In genomic region chr3:64086479-64086878, GRCh38 we compare ENCODE assay signal across 33 cellular contexts.
"Had no signal": no experiment of that assay in that cellular context is flagged by ENCODE, and none has a peak within 500 bp of the region (broad histone marks: within the 10 kb centered on the region; RNA-seq: fewer than 3 reads in every experiment).

No MANE protein-coding gene starts in this region.

- H3K9me3 Mint-ChIP-seq: activated CD4-positive, alpha-beta memory T cell treated with anti-CD3 and anti-CD28 coated beads, Interleukin-2, amount 10 ng/mL, durations not matched to agents 7 days and 5 days; activated CD4-positive, alpha-beta T cell treated with anti-CD3 and anti-CD28 coated beads, Interleukin-2, amount 10 ng/mL, durations not matched to agents 24 days and 14 days; activated naive CD4-positive, alpha-beta T cell treated with anti-CD3 and anti-CD28 coated beads, Interleukin-2, amount 10 ng/mL, durations not matched to agents 7 days and 5 days; activated naive CD8-positive, alpha-beta T cell treated with anti-CD3 and anti-CD28 coated beads, Interleukin-2, amount 10 ng/mL, durations not matched to agents 7 days and 5 days; activated T-cell treated with anti-CD3 and anti-CD28 coated beads, Interleukin-2, amount 50 U/mL, for 24 hours; stimulated activated memory B cell treated with anti-CD40 and anti-IgM and Interleukin-4, amounts not matched to agents 10 μg/mL and 1 μg/mL and 100 μg/mL, for 72 hours; stimulated activated naive CD8-positive, alpha-beta T cell treated with anti-CD3 and anti-CD28 coated beads, Interleukin-15, amount 100 ng/mL, for 72 hours; T-helper 2 cell treated with Interferon-gamma antibody and Interleukin-4, amounts not matched to agents 5 μg/mL and 100 μg/mL, for 36 hours had no signal

- H3K4me3 ChIP-seq: ascending aorta, cardiac muscle cell, colonic mucosa, gastrocnemius medialis, hepatocyte, skin epidermis, upper lobe of right lung had no signal

- H3K27me3 ChIP-seq: ascending aorta, cardiac muscle cell, colonic mucosa, gastrocnemius medialis, hepatocyte, upper lobe of right lung had no signal

- H3K27me3 Mint-ChIP-seq: brain; stimulated activated memory B cell treated with anti-CD40 and anti-IgM and Interleukin-4, amounts not matched to agents 10 μg/mL and 1 μg/mL and 100 μg/mL, for 72 hours had no signal

- H3K4me2 ChIP-seq: hepatocyte had no signal

- H3K36me3 Mint-ChIP-seq: activated naive CD4-positive, alpha-beta T cell treated with anti-CD3 and anti-CD28 coated beads, Interleukin-2, amount 10 ng/mL, durations not matched to agents 7 days and 5 days; activated naive CD8-positive, alpha-beta T cell treated with anti-CD3 and anti-CD28 coated beads, Interleukin-2, amount 10 ng/mL, durations not matched to agents 7 days and 5 days; brain; natural killer cell; stimulated activated memory B cell treated with anti-CD40 and anti-IgM and Interleukin-4, amounts not matched to agents 10 μg/mL and 1 μg/mL and 100 μg/mL, for 72 hours had no signal

- H3K27ac ChIP-seq: ascending aorta, cardiac muscle cell, colonic mucosa, gastrocnemius medialis, hepatocyte, skin epidermis, upper lobe of right lung, WERI-Rb-1 had no signal

- H3K4me1 Mint-ChIP-seq: activated CD4-positive, alpha-beta memory T cell treated with anti-CD3 and anti-CD28 coated beads, Interleukin-2, amount 10 ng/mL, durations not matched to agents 7 days and 5 days; activated CD4-positive, alpha-beta T cell treated with anti-CD3 and anti-CD28 coated beads, Interleukin-2, amount 10 ng/mL, durations not matched to agents 24 days and 14 days; activated naive CD4-positive, alpha-beta T cell treated with anti-CD3 and anti-CD28 coated beads, Interleukin-2, amount 10 ng/mL, durations not matched to agents 7 days and 5 days; activated naive CD8-positive, alpha-beta T cell treated with anti-CD3 and anti-CD28 coated beads, Interleukin-2, amount 10 ng/mL, durations not matched to agents 7 days and 5 days; natural killer cell; stimulated activated naive CD8-positive, alpha-beta T cell treated with anti-CD3 and anti-CD28 coated beads, Interleukin-15, amount 100 ng/mL, for 72 hours had no signal

- H3K4me1 ChIP-seq: ascending aorta, colonic mucosa, gastrocnemius medialis had no signal

- H3K27ac Mint-ChIP-seq: activated CD4-positive, alpha-beta memory T cell treated with anti-CD3 and anti-CD28 coated beads, Interleukin-2, amount 10 ng/mL, durations not matched to agents 7 days and 5 days; activated CD4-positive, alpha-beta T cell treated with anti-CD3 and anti-CD28 coated beads, Interleukin-2, amount 10 ng/mL, durations not matched to agents 24 days and 14 days; activated naive CD4-positive, alpha-beta T cell treated with anti-CD3 and anti-CD28 coated beads, Interleukin-2, amount 10 ng/mL, durations not matched to agents 7 days and 5 days; activated naive CD8-positive, alpha-beta T cell treated with anti-CD3 and anti-CD28 coated beads, Interleukin-2, amount 10 ng/mL, durations not matched to agents 7 days and 5 days; activated T-cell treated with anti-CD3 and anti-CD28 coated beads, Interleukin-2, amount 50 U/mL, for 24 hours; natural killer cell; progenitor cell of endocrine pancreas; stimulated activated memory B cell treated with anti-CD40 and anti-IgM and Interleukin-4, amounts not matched to agents 10 μg/mL and 1 μg/mL and 100 μg/mL, for 72 hours; stimulated activated naive CD8-positive, alpha-beta T cell treated with anti-CD3 and anti-CD28 coated beads, Interleukin-15, amount 100 ng/mL, for 72 hours; T-helper 2 cell treated with Interferon-gamma antibody and Interleukin-4, amounts not matched to agents 5 μg/mL and 100 μg/mL, for 36 hours had no signal

- H3K36me3 ChIP-seq: ascending aorta, cardiac muscle cell, colonic mucosa, gastrocnemius medialis, upper lobe of right lung, WERI-Rb-1 had no signal

- DNase-seq: activated CD4-positive, alpha-beta memory T cell treated with anti-CD3 and anti-CD28 coated beads, Interleukin-2, amount 10 ng/mL, durations not matched to agents 7 days and 5 days; activated CD4-positive, alpha-beta T cell treated with anti-CD3 and anti-CD28 coated beads, Interleukin-2, amount 10 ng/mL, durations not matched to agents 24 days and 14 days; activated CD4-positive, CD25-positive, alpha-beta regulatory T cell treated with anti-CD3 and anti-CD28 coated beads, Interleukin-2, amount 50 U/mL, for 72 hours; activated CD8-positive, alpha-beta memory T cell treated with anti-CD3 and anti-CD28 coated beads, Interleukin-2, amount 50 U/mL, for 48 hours; activated gamma-delta T cell; activated naive CD4-positive, alpha-beta T cell treated with anti-CD3 and anti-CD28 coated beads, Interleukin-2, amount 10 ng/mL, durations not matched to agents 7 days and 5 days; activated naive CD8-positive, alpha-beta T cell treated with anti-CD3 and anti-CD28 coated beads, Interleukin-2, amount 10 ng/mL, durations not matched to agents 7 days and 5 days; activated T-cell treated with anti-CD3 and anti-CD28 coated beads, Interleukin-2, amount 50 U/mL, for 24 hours; cerebellar nuclear complex; colonic mucosa; effector CD8-positive, alpha-beta T cell; gastrocnemius medialis; islet precursor cell; left cardiac atrium; natural killer cell; stimulated activated CD4-positive, alpha-beta T cell treated with anti-CD3 and anti-CD28 coated beads, Interleukin-1b, Interleukin-23, amount 100 ng/mL, for 48 hours; stimulated activated CD4-positive, alpha-beta T cell treated with anti-CD3 and anti-CD28 coated beads, Interleukin-4, amount 100 ng/mL, for 4 hours; stimulated activated CD8-positive, alpha-beta memory T cell treated with anti-CD3 and anti-CD28 coated beads, Interleukin-4, amount 100 ng/mL, for 48 hours; stimulated activated naive CD8-positive, alpha-beta T cell treated with anti-CD3 and anti-CD28 coated beads, Interleukin-15, amount 100 ng/mL, for 72 hours; substantia nigra; T-helper 1 cell; upper lobe of right lung; WERI-Rb-1 had no signal

- H3K4me3 Mint-ChIP-seq: activated CD4-positive, alpha-beta memory T cell treated with anti-CD3 and anti-CD28 coated beads, Interleukin-2, amount 10 ng/mL, durations not matched to agents 7 days and 5 days; activated CD4-positive, alpha-beta T cell treated with anti-CD3 and anti-CD28 coated beads, Interleukin-2, amount 10 ng/mL, durations not matched to agents 24 days and 14 days; activated naive CD4-positive, alpha-beta T cell treated with anti-CD3 and anti-CD28 coated beads, Interleukin-2, amount 10 ng/mL, durations not matched to agents 7 days and 5 days; activated naive CD8-positive, alpha-beta T cell treated with anti-CD3 and anti-CD28 coated beads, Interleukin-2, amount 10 ng/mL, durations not matched to agents 7 days and 5 days; activated T-cell treated with anti-CD3 and anti-CD28 coated beads, Interleukin-2, amount 50 U/mL, for 24 hours; brain; natural killer cell; stimulated activated memory B cell treated with anti-CD40 and anti-IgM and Interleukin-4, amounts not matched to agents 10 μg/mL and 1 μg/mL and 100 μg/mL, for 72 hours; stimulated activated naive CD8-positive, alpha-beta T cell treated with anti-CD3 and anti-CD28 coated beads, Interleukin-15, amount 100 ng/mL, for 72 hours; T-helper 2 cell treated with Interferon-gamma antibody and Interleukin-4, amounts not matched to agents 5 μg/mL and 100 μg/mL, for 36 hours had no signal

- FAIRE-seq: TTC549 had no signal

- H3K79me2 ChIP-seq: hepatocyte had no signal

- ATAC-seq: gastrocnemius medialis; left cardiac atrium; natural killer cell; sciatic nerve; stimulated activated naive CD8-positive, alpha-beta T cell treated with anti-CD3 and anti-CD28 coated beads, Interleukin-15, amount 100 ng/mL, for 72 hours; upper lobe of right lung had no signal
